Comparison of ENCODE assay signal across 8 cellular contexts in genomic region chr7:104643587-104644217, GRCh38.
DNase-seq lines count a peak whose midpoint lies in the region; ATAC-seq and TF ChIP-seq lines count a peak whose summit lies in the region.

No MANE protein-coding gene starts in this region.

- no peak overlapping the region for H2AFZ ChIP-seq in fibroblast of lung (ENCODE audit: low read length)

- no peaks in the 10 kb centered on the region for H3K4me1 Mint-ChIP-seq in activated CD4-positive, alpha-beta memory T cell treated with anti-CD3 and anti-CD28 coated beads for 36 hours (ENCODE audit: low read depth)

- H4K20me1 ChIP-seq in fibroblast of lung (ENCODE audit: control insufficient read depth, extremely low read depth, insufficient read depth, low read length): no peaks in the 10 kb centered on the region

- H3K9me3 ChIP-seq in left ventricle myocardium inferior (replicated peaks) (no peaks in the 10 kb centered on the region), fibroblast of lung (ENCODE audit: control insufficient read depth, insufficient read depth, low read depth, low read length) (no peaks in the 10 kb centered on the region)

- TF ChIP-seq CTCF in left ventricle myocardium inferior (IDR thresholded peaks at IDR 0.05; ENCODE audit: borderline replicate concordance) (peak; percentile 29), fibroblast of lung (conservative IDR thresholded peaks at IDR 0.05 in 1 of 2, IDR thresholded peaks at IDR 0.05 in 1 of 2; ENCODE audit: low read depth in 1 of 2, low read length in 2 of 2) (peak; percentile 30 to 38)

- no peak overlapping the region for H3K4me3 ChIP-seq in left ventricle myocardium inferior
- no peak overlapping the region for H3K4me3 ChIP-seq in fibroblast of lung (replicated peaks in 1 of 4; ENCODE audit: control extremely low read depth in 1 of 4, insufficient read depth in 1 of 4, low read depth in 3 of 4, low read length in 4 of 4)

- H3K27ac ChIP-seq in left ventricle myocardium inferior (replicated peaks): no peak overlapping the region
- no peak overlapping the region for H3K27ac ChIP-seq in fibroblast of lung (ENCODE audit: insufficient read depth, low read length)

- H3K27me3 ChIP-seq in left ventricle myocardium inferior (ENCODE audit: low read depth) (peaks cover 31% of the 10 kb centered on the region), fibroblast of lung (ENCODE audit: control insufficient read depth, insufficient read depth, low read length) (no peaks in the 10 kb centered on the region)

- no peaks in the 10 kb centered on the region for H3K9me3 Mint-ChIP-seq in activated CD4-positive, alpha-beta memory T cell treated with anti-CD3 and anti-CD28 coated beads for 36 hours

- H3K79me2 ChIP-seq in fibroblast of lung (ENCODE audit: control insufficient read depth, insufficient read depth, low read length): no peaks in the 10 kb centered on the region

- no peak overlapping the region for H3K4me3 Mint-ChIP-seq in activated CD4-positive, alpha-beta memory T cell treated with anti-CD3 and anti-CD28 coated beads for 36 hours

- no peaks in the 10 kb centered on the region for H3K36me3 Mint-ChIP-seq in activated CD4-positive, alpha-beta memory T cell treated with anti-CD3 and anti-CD28 coated beads for 36 hours

- CTCF ChIA-PET in activated CD4-positive, alpha-beta memory T cell treated with anti-CD3 and anti-CD28 coated beads for 36 hours (lab: Charles Lee): interaction anchor here (0.7 to 2.0 kb wide), 6 partner anchors 10 to 412 kb away, joined by 3 to 6 read pairs (median 4); no protein-coding TSS in a partner anchor

- no peak for ATAC-seq in Right ventricle myocardium inferior
- no peak for ATAC-seq in HG03457 (IDR thresholded peaks at IDR 0.05; ENCODE audit: unreplicated experiment)
- no peak for ATAC-seq in HG03439 (IDR thresholded peaks at IDR 0.05; ENCODE audit: unreplicated experiment)

- peaks cover 14% of the 10 kb centered on the region for H3K27me3 Mint-ChIP-seq in activated CD4-positive, alpha-beta memory T cell treated with anti-CD3 and anti-CD28 coated beads for 36 hours

- intact Hi-C loops in left ventricle myocardium inferior (cut with micrococcal nuclease): no loop called here
- intact Hi-C loops in Right ventricle myocardium inferior (cut with DNase I): no loop called here
- intact Hi-C loops in activated CD4-positive, alpha-beta memory T cell treated with anti-CD3 and anti-CD28 coated beads for 36 hours (cut with micrococcal nuclease): loop anchor here (5.0 kb wide), 1 partner anchor 274 kb away; no protein-coding TSS in a partner anchor

- no peaks in the 10 kb centered on the region for H3K36me3 ChIP-seq in left ventricle myocardium inferior
- no peaks in the 10 kb centered on the region for H3K36me3 ChIP-seq in fibroblast of lung (ENCODE audit: control insufficient read depth, insufficient read depth, low read length)

- H3K27ac Mint-ChIP-seq in activated CD4-positive, alpha-beta memory T cell treated with anti-CD3 and anti-CD28 coated beads for 36 hours: no peak overlapping the region

- H3K9ac ChIP-seq in fibroblast of lung (ENCODE audit: insufficient read depth, low read length): no peak overlapping the region

- H3K4me1 ChIP-seq in left ventricle myocardium inferior (no peaks in the 10 kb centered on the region), fibroblast of lung (ENCODE audit: control insufficient read depth, extremely low read depth, insufficient read depth, low read length) (no peaks in the 10 kb centered on the region)

- H3K4me2 ChIP-seq in fibroblast of lung (ENCODE audit: extremely low read depth, insufficient read depth, low read length): no peak overlapping the region

- no peak for DNase-seq in left ventricle myocardium inferior
- no peak for DNase-seq in Right ventricle myocardium inferior (ENCODE audit: missing footprints)
- peak; percentile 5 for DNase-seq in NCI-H460 (ENCODE audit: extremely low read depth, low read depth)
- peak; percentile 1 to 3 for DNase-seq in fibroblast of lung (ENCODE audit: low read depth in 2 of 2)
- no peak for DNase-seq in NCI-H2171 (lab: John Stamatoyannopoulos, UW)
- DNase-seq in activated CD4-positive, alpha-beta memory T cell treated with anti-CD3 and anti-CD28 coated beads for 36 hours: no peak

- POLR2A ChIA-PET in activated CD4-positive, alpha-beta memory T cell treated with anti-CD3 and anti-CD28 coated beads for 36 hours (lab: Charles Lee): no interaction called here

Comparison
In these comparisons a context has a peak if more than half of its experiments do, and no peak if none do; other contexts are left out.
1. DNase-seq: peak in NCI-H460 (single experiment) and fibroblast of lung (2 of 2); none in left ventricle myocardium inferior (single experiment), Right ventricle myocardium inferior (single experiment), NCI-H2171 (single experiment) and activated CD4-positive, alpha-beta memory T cell treated with anti-CD3 and anti-CD28 coated beads for 36 hours (single experiment).